21 cellular contexts compared by ENCODE assay signal in the genomic region with DNA sequence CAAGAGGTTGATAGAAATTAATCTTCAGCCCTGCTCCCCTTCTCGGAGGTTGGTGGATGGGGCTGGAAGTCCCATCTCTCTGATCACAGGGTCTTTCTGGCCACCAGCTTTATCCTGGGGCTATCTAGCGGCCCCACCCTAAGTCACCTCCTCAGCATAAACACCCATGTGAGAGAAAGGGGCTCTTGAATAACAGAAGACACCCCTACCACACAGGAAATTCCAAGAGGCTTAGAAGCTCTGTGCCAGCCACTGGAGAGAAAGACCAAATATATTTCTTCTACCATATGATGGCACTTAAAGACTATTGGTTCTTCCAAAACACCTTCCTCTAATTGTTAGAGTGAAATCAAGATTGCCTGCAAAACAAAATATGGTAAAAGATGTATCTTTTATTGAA.
DNase-seq lines count a peak whose midpoint lies in the region; TF ChIP-seq lines count a peak whose summit lies in the region.
"Had no signal": no experiment of that assay in that cellular context is flagged by ENCODE, and none has a peak within 500 bp of the region (broad histone marks: within the 10 kb centered on the region; RNA-seq: fewer than 3 reads in every experiment).

No MANE protein-coding gene starts in this region.

- H3K9me3 ChIP-seq in mesenchymal stem cell (ENCODE audit: control insufficient read depth, low read length) (no peaks in the 10 kb centered on the region), trophoblast cell (ENCODE audit: insufficient read depth, low read depth, low read length) (no peaks in the 10 kb centered on the region), tibial artery (no peaks in the 10 kb centered on the region), colonic mucosa (no peaks in the 10 kb centered on the region)
- H3K9me3 ChIP-seq: A549, BE2C had no signal

- H3K4me1 ChIP-seq in mesenchymal stem cell (ENCODE audit: control insufficient read depth, insufficient read depth, low read depth, low read length) (peaks cover 6% of the 10 kb centered on the region), trophoblast cell (ENCODE audit: control insufficient read depth in 1 of 2, insufficient read depth in 2 of 2, low read length in 2 of 2) (peaks cover 24 to 32% of the 10 kb centered on the region in 2 experiments), tibial artery (peaks cover 0 to 13% (median 9%) of the 10 kb centered on the region in 4 donors), colonic mucosa (no peaks in the 10 kb centered on the region)
- H3K4me1 ChIP-seq: A549; BE2C; BLaER1 treated with 17β-estradiol and CSF1 and Interleukin-3, amounts not matched to agents 10 nM and 100 nM had no signal

- DNase-seq in SW480 (ENCODE audit: low spot score) (peak; percentile 55), mesenchymal stem cell (no peak), neural crest cell (ENCODE audit: low read depth, low spot score) (no peak), trophoblast cell (no peak), tibial artery (no peak), colonic mucosa (no peak), HPDE6-E6E7 (ENCODE audit: extremely low spot score) (no peak)
- DNase-seq: 8988T; ACHN; AML-193; BE2C; CD4-positive, alpha-beta T cell; CD8-positive, alpha-beta memory T cell; DMS53; DMS79 treated with DMSO at 0.1 percent for 48 hours; GF-D8; H9 had no signal

- H2BK15ac ChIP-seq in mesenchymal stem cell (ENCODE audit: low read depth, poor library complexity, severe bottlenecking), result peak overlapping the region; percentile 57

- no peak overlapping the region for H2AK5ac ChIP-seq in mesenchymal stem cell (ENCODE audit: low read length, severe bottlenecking)
- H2AK5ac ChIP-seq in trophoblast cell (ENCODE audit: low read length), result no peak overlapping the region

- H4K12ac ChIP-seq in trophoblast cell (ENCODE audit: low read depth, low read length), result no peak overlapping the region

- peak overlapping the region; percentile 38 for H3K4me3 Mint-ChIP-seq in neural crest cell
- H3K4me3 Mint-ChIP-seq: CD4-positive, alpha-beta T cell; CD8-positive, alpha-beta memory T cell; H9 had no signal

- H3K4me3 ChIP-seq in mesenchymal stem cell (ENCODE audit: insufficient read depth in 1 of 2, low read depth in 1 of 2, low read length in 2 of 2) (no peak overlapping the region), trophoblast cell (ENCODE audit: low read depth, low read length) (no peak overlapping the region), tibial artery (no peak overlapping the region), colonic mucosa (no peak overlapping the region)
- H3K4me3 ChIP-seq: A549; BLaER1 treated with 17β-estradiol and CSF1 and Interleukin-3, amounts not matched to agents 10 nM and 100 nM; GM23338 had no signal

- H3K4me2 ChIP-seq in mesenchymal stem cell (ENCODE audit: low read length, poor library complexity, severe bottlenecking), result no peak overlapping the region
- no peak overlapping the region for H3K4me2 ChIP-seq in trophoblast cell (ENCODE audit: low read length)
- H3K4me2 ChIP-seq: A549; BLaER1 treated with 17β-estradiol and CSF1 and Interleukin-3, amounts not matched to agents 10 nM and 100 nM; GM23338 had no signal

- H3K9me3 Mint-ChIP-seq in neural crest cell, result peaks cover 2% of the 10 kb centered on the region
- H3K9me3 Mint-ChIP-seq: CD4-positive, alpha-beta T cell; GM23338 had no signal

- no peaks in the 10 kb centered on the region for H3K36me3 ChIP-seq in mesenchymal stem cell (ENCODE audit: control insufficient read depth in 1 of 2, insufficient read depth in 2 of 2, low read depth in 1 of 2, low read length in 2 of 2)
- H3K36me3 ChIP-seq in trophoblast cell (ENCODE audit: control insufficient read depth in 1 of 2, insufficient read depth in 2 of 2, low read length in 2 of 2), result no peaks in the 10 kb centered on the region
- no peaks in the 10 kb centered on the region for H3K36me3 ChIP-seq in tibial artery
- no peaks in the 10 kb centered on the region for H3K36me3 ChIP-seq in colonic mucosa
- H3K36me3 ChIP-seq: BE2C; BLaER1 treated with 17β-estradiol and CSF1 and Interleukin-3, amounts not matched to agents 10 nM and 100 nM had no signal

- H3K18ac ChIP-seq in mesenchymal stem cell (ENCODE audit: low read depth in 1 of 2, low read length in 2 of 2) (peak overlapping the region in 1 of 2 experiments; percentile 16), trophoblast cell (ENCODE audit: low read length) (no peak overlapping the region)

- H2BK5ac ChIP-seq in mesenchymal stem cell (ENCODE audit: low read depth, low read length, poor library complexity, severe bottlenecking) (no peak overlapping the region), trophoblast cell (ENCODE audit: low read depth, low read length, poor library complexity) (no peak overlapping the region)

- H4K8ac ChIP-seq in mesenchymal stem cell (ENCODE audit: low read length) (peak overlapping the region; percentile 42), trophoblast cell (ENCODE audit: low read depth, low read length) (no peak overlapping the region)

- peaks cover 4% of the 10 kb centered on the region for H3K27me3 Mint-ChIP-seq in neural crest cell (ENCODE audit: low read depth)

- H3K27me3 ChIP-seq in mesenchymal stem cell (ENCODE audit: control insufficient read depth in 1 of 2, insufficient read depth in 1 of 2, low read length in 2 of 2) (peaks cover 8 to 9% of the 10 kb centered on the region in 2 experiments), trophoblast cell (ENCODE audit: insufficient read depth, low read length) (no peaks in the 10 kb centered on the region), tibial artery (peaks cover 0 to 9% of the 10 kb centered on the region in 2 donors), colonic mucosa (peaks cover 6% of the 10 kb centered on the region)

- no peak overlapping the region for H3K14ac ChIP-seq in mesenchymal stem cell (ENCODE audit: low read length in 2 of 2)
- H3K14ac ChIP-seq in trophoblast cell (ENCODE audit: low read length), result no peak overlapping the region

- intact Hi-C loops in tibial artery (cut with DNase I; ENCODE audit: low total_unique reads) (no loop called here), colonic mucosa (cut with DNase I) (no loop called here)

- no peaks in the 10 kb centered on the region for H3K36me3 Mint-ChIP-seq in neural crest cell (ENCODE audit: low read depth)
- H3K36me3 Mint-ChIP-seq: CD8-positive, alpha-beta memory T cell had no signal

- H2BK12ac ChIP-seq in mesenchymal stem cell (ENCODE audit: low read length in 2 of 2), result no peak overlapping the region
- H2BK12ac ChIP-seq in trophoblast cell (ENCODE audit: low read length), result peak overlapping the region; percentile 23

- no peaks in the 10 kb centered on the region for H3K79me1 ChIP-seq in mesenchymal stem cell (replicated peaks; ENCODE audit: low read length, poor library complexity, severe bottlenecking)
- H3K79me1 ChIP-seq in trophoblast cell (ENCODE audit: low read length), result peaks cover 3% of the 10 kb centered on the region

- H3K27ac Mint-ChIP-seq in neural crest cell (ENCODE audit: unreplicated experiment), result no peak overlapping the region
- H3K27ac Mint-ChIP-seq: CD14-positive monocyte; CD4-positive, alpha-beta T cell; CD8-positive, alpha-beta memory T cell; GM23338 had no signal

- H3K4ac ChIP-seq in mesenchymal stem cell (ENCODE audit: low read depth in 1 of 2, low read length in 2 of 2), result no peak overlapping the region
- H3K4ac ChIP-seq in trophoblast cell (ENCODE audit: low read depth, low read length), result no peak overlapping the region

- no peaks in the 10 kb centered on the region for H3K79me2 ChIP-seq in trophoblast cell (ENCODE audit: control insufficient read depth, insufficient read depth, low read length, poor library complexity)

- TF ChIP-seq CTCF in neural crest cell (conservative IDR thresholded peaks at IDR 0.05) (no peak), tibial artery (IDR thresholded peaks at IDR 0.05) (no peak), colonic mucosa (IDR thresholded peaks at IDR 0.05) (no peak)

- H3K23ac ChIP-seq in mesenchymal stem cell (ENCODE audit: low read length in 2 of 2), result no peak overlapping the region
- no peak overlapping the region for H3K23ac ChIP-seq in trophoblast cell (ENCODE audit: low read length)

- no peak overlapping the region for H3K27ac ChIP-seq in mesenchymal stem cell (ENCODE audit: low read length, poor library complexity, severe bottlenecking)
- no peak overlapping the region for H3K27ac ChIP-seq in trophoblast cell (ENCODE audit: low read depth, low read length)
- H3K27ac ChIP-seq in tibial artery, result no peak overlapping the region
- no peak overlapping the region for H3K27ac ChIP-seq in colonic mucosa
- H3K27ac ChIP-seq: A549; BLaER1 treated with 17β-estradiol and CSF1 and Interleukin-3, amounts not matched to agents 10 nM and 100 nM had no signal

- peaks cover 21% of the 10 kb centered on the region for H3K4me1 Mint-ChIP-seq in neural crest cell
- H3K4me1 Mint-ChIP-seq: CD8-positive, alpha-beta memory T cell had no signal

- 93% methylated on average over 2 of the region's 2 CpGs for WGBS in mesenchymal stem cell
- WGBS in trophoblast cell (ENCODE audit: extremely low coverage, insufficient coverage, insufficient read length), result no CpG with 5 or more reads among the region's 2 CpGs

- H3K9ac ChIP-seq in mesenchymal stem cell (ENCODE audit: low read length) (no peak overlapping the region), trophoblast cell (ENCODE audit: low read length) (no peak overlapping the region), colonic mucosa (ENCODE audit: low read depth in 2 of 2, low read length in 2 of 2) (no peak overlapping the region)
- H3K9ac ChIP-seq: BLaER1 treated with 17β-estradiol and CSF1 and Interleukin-3, amounts not matched to agents 10 nM and 100 nM had no signal

- H4K91ac ChIP-seq in mesenchymal stem cell (ENCODE audit: low read length), result no peak overlapping the region
- no peak overlapping the region for H4K91ac ChIP-seq in trophoblast cell (ENCODE audit: low read depth, low read length)

- H2BK120ac ChIP-seq in mesenchymal stem cell (ENCODE audit: low read depth, low read length), result no peak overlapping the region
- no peak overlapping the region for H2BK120ac ChIP-seq in trophoblast cell (ENCODE audit: insufficient read depth, low read length, poor library complexity)

- H2AFZ ChIP-seq in mesenchymal stem cell (ENCODE audit: low read depth, low read length) (no peak overlapping the region), trophoblast cell (ENCODE audit: insufficient read depth, low read length, poor library complexity) (no peak overlapping the region)
- H2AFZ ChIP-seq: GM23338 had no signal
